17 cellular contexts compared by ENCODE assay signal in the genomic region with DNA sequence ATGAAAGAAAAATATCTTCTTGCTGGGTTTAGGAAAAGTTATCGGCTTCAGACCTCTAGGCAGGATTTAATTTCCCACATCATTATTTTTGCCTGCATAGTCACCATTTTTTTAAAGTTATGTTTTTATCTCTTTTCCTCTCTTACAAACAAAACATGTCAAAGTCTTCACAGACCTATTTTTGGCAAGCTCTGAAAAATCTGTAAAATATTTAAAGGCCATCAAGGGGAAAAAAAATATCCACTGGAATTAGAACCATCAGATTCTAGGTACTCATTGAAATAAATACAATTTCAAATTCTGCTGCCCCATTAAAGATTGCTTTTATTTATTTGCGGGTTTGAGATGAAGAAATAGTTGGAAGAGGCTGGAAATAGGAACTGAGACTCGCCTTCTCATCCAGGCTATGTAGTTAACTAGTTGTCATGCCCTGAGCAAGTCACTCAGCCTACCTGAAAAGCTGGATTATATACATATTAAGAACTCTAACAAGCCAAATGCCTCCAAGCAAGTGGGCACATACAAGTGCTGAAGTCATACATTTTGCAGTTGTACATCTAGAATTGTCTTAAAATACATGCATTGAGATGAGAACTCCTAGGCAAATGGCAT.
A peak's percentile ranks its signal among the peaks of the same experiment; 100 is the strongest.
DNase-seq lines count a peak whose midpoint lies in the region; ATAC-seq, FAIRE-seq and TF ChIP-seq lines count a peak whose summit lies in the region.
"Had no signal": no experiment of that assay in that cellular context is flagged by ENCODE, and none has a peak within 500 bp of the region (broad histone marks: within the 10 kb centered on the region; RNA-seq: fewer than 3 reads in every experiment).

No MANE protein-coding gene starts in this region.

- no peaks in the 10 kb centered on the region for H3K9me3 ChIP-seq in MG63
- no peaks in the 10 kb centered on the region for H3K9me3 ChIP-seq in PC-3 (ENCODE audit: low read length)
- H3K9me3 ChIP-seq: SJSA1 had no signal

- no TSS peak for BruUV-seq in PC-3 (replicated peaks; lab: Mats Ljungman, UMichigan)

- no peaks in the 10 kb centered on the region for H4K20me1 ChIP-seq in PC-3 (ENCODE audit: low read length)

- TF ChIP-seq CTCF in AG10803 (conservative IDR thresholded peaks at IDR 0.05; ENCODE audit: low read length): no peak
- TF ChIP-seq CTCF in PC-3 (conservative IDR thresholded peaks at IDR 0.05; ENCODE audit: low read depth, low read length): no peak

- H3K4me2 ChIP-seq in PC-3 (ENCODE audit: low read length): no peak overlapping the region

- ATAC-seq in esophagus mucosa (peak; percentile 68), sciatic nerve (peak; percentile 54), PC-3 (no peak)
- ATAC-seq: stimulated activated naive CD8-positive, alpha-beta T cell treated with anti-CD3 and anti-CD28 coated beads, Interleukin-15, amount 100 ng/mL, for 72 hours had no signal

- H3K79me2 ChIP-seq in PC-3 (ENCODE audit: low read length): no peaks in the 10 kb centered on the region

- H3K27me3 ChIP-seq in MG63 (no peaks in the 10 kb centered on the region), PC-3 (ENCODE audit: low read length) (no peaks in the 10 kb centered on the region)
- H3K27me3 ChIP-seq: SJSA1 had no signal

- TF ChIP-seq POLR2A in GM12891 (IDR thresholded peaks at IDR 0.05; ENCODE audit: low read depth, low read length): no peak

- H3K9ac ChIP-seq in PC-3 (ENCODE audit: low read length): no peak overlapping the region

- H3K4me3 ChIP-seq in AG10803 (ENCODE audit: low read length) (no peak overlapping the region), MG63 (no peak overlapping the region), PC-3 (ENCODE audit: low read length) (no peak overlapping the region)
- H3K4me3 ChIP-seq: SJSA1 had no signal

- H3K9me2 ChIP-seq in PC-3 (replicated peaks; ENCODE audit: low read length): no peaks in the 10 kb centered on the region

- POLR2A ChIA-PET in PC-3 (lab: Charles Lee; ENCODE audit: unreplicated experiment): no interaction called here

- H3K36me3 ChIP-seq in MG63 (no peaks in the 10 kb centered on the region), PC-3 (ENCODE audit: low read depth, low read length) (no peaks in the 10 kb centered on the region)
- H3K36me3 ChIP-seq: SJSA1 had no signal

- FAIRE-seq in GM12891 (lab: Jason Lieb, UNC): no peak
- FAIRE-seq: GM12892 had no signal

- H3K4me1 ChIP-seq in PC-3 (ENCODE audit: insufficient read depth, low read length): no peaks in the 10 kb centered on the region
- H3K4me1 ChIP-seq: SJSA1 had no signal

- CTCF ChIA-PET in PC-3 (lab: Charles Lee): no interaction called here

- DNase-seq in AG10803 (ENCODE audit: low read depth) (peak; percentile 69), MV-4-11 (lab: John Stamatoyannopoulos, UW) (peak; percentile 30), sciatic nerve (ENCODE audit: low spot score) (no peak), NCI-H226 (no peak), MG63 (no peak), PC-3 (no peak), GM12891 (ENCODE audit: insufficient read length, low spot score) (no peak)
- DNase-seq: activated CD4-positive, alpha-beta T cell treated with anti-CD3 and anti-CD28 coated beads for 4 hours; activated naive CD4-positive, alpha-beta T cell treated with anti-CD3 and anti-CD28 coated beads, Interleukin-2, amount 10 ng/mL, durations not matched to agents 7 days and 5 days; GOT3; NCI-H1694; NCI-H446; stimulated activated naive CD8-positive, alpha-beta T cell treated with anti-CD3 and anti-CD28 coated beads, Interleukin-15, amount 100 ng/mL, for 72 hours; T-helper 9 cell had no signal

- no peak overlapping the region for H3K27ac ChIP-seq in PC-3 (ENCODE audit: low read length)
- H3K27ac ChIP-seq: SJSA1 had no signal

- no peak overlapping the region for H2AFZ ChIP-seq in PC-3 (ENCODE audit: low read length)

- intact Hi-C loops in sciatic nerve (cut with DNase I): no loop called here
- intact Hi-C loops in PC-3 (cut with micrococcal nuclease): no loop called here

- H3F3A ChIP-seq in PC-3 (ENCODE audit: low read length, unreplicated experiment): no peaks in the 10 kb centered on the region

TF ChIP-seq in GM12891, 5 proteins besides CTCF, POLR2A, EP300 and RAD21:
- no peak for TF ChIP-seq POU2F2 (IDR thresholded peaks at IDR 0.05; ENCODE audit: low read depth, low read length)

Comparison
In these comparisons a context has a peak if more than half of its experiments do, and no peak if none do; other contexts are left out.
1. DNase-seq: peak in AG10803 (single experiment) and MV-4-11 (single experiment); none in sciatic nerve (single experiment), NCI-H226 (single experiment), MG63 (single experiment), PC-3 (single experiment) and GM12891 (single experiment).